21 cellular contexts compared by ENCODE assay signal in genomic region chrX:16103625-16104024, GRCh38. TPM values are rescaled to one million over a fixed set of nuclear protein-coding genes. Genes with fewer than 3 reads are reported as not detected.
DNase-seq lines count a peak whose midpoint lies in the region; ATAC-seq, FAIRE-seq and TF ChIP-seq lines count a peak whose summit lies in the region.
"Had no signal": no experiment of that assay in that cellular context is flagged by ENCODE, and none has a peak within 500 bp of the region (broad histone marks: within the 10 kb centered on the region; RNA-seq: fewer than 3 reads in every experiment).

No MANE protein-coding gene starts in this region.

- H4K20me1 ChIP-seq in DOHH2 (ENCODE audit: control insufficient read depth, insufficient read depth, low read depth, low read length) (no peaks in the 10 kb centered on the region), H1 (replicated peaks in 1 of 2; ENCODE audit: control insufficient read depth in 1 of 2, insufficient read depth in 2 of 2, low read length in 2 of 2) (no peaks in the 10 kb centered on the region), SK-N-SH (ENCODE audit: insufficient read depth) (no peaks in the 10 kb centered on the region)

- peak overlapping the region; percentile 67 for H3K4me2 ChIP-seq in DOHH2 (ENCODE audit: low read length)
- no peak overlapping the region for H3K4me2 ChIP-seq in H1 (ENCODE audit: insufficient read depth in 1 of 2, low read depth in 2 of 2, low read length in 2 of 2)
- no peak overlapping the region for H3K4me2 ChIP-seq in SK-N-SH

- peaks cover 0 to 6% (median 0%) of the 10 kb centered on the region in 11 donors for H3K9me3 Mint-ChIP-seq in naive thymus-derived CD4-positive, alpha-beta T cell

- TF ChIP-seq EP300 in H1 (IDR thresholded peaks at IDR 0.05; ENCODE audit: borderline replicate concordance in 1 of 2, low read depth in 2 of 2, low read length in 2 of 2) (no peak), SK-N-SH (IDR thresholded peaks at IDR 0.05; ENCODE audit: borderline replicate concordance in 1 of 2, low read depth in 1 of 2, low read length in 1 of 2) (no peak)

- H3K4me3 ChIP-seq in DOHH2 (ENCODE audit: low read length), result peak overlapping the region; percentile 42
- no peak overlapping the region for H3K4me3 ChIP-seq in H1 (ENCODE audit: extremely low read depth in 1 of 4, insufficient read depth in 2 of 4, low read depth in 3 of 4, low read length in 4 of 4)
- H3K4me3 ChIP-seq in SK-N-SH (ENCODE audit: low read depth in 2 of 2, low read length in 1 of 2), result no peak overlapping the region
- no peak overlapping the region for H3K4me3 ChIP-seq in naive thymus-derived CD4-positive, alpha-beta T cell (ENCODE audit: low read length)

- H3K4me1 ChIP-seq in DOHH2 (ENCODE audit: control insufficient read depth, low read length) (peaks cover 60% of the 10 kb centered on the region), H1 (replicated peaks in 1 of 4; ENCODE audit: control insufficient read depth in 3 of 4, insufficient read depth in 4 of 4, low read length in 3 of 4) (no peaks in the 10 kb centered on the region), SK-N-SH (ENCODE audit: control insufficient read depth in 1 of 2, insufficient read depth in 2 of 2, low read depth in 1 of 2, low read length in 1 of 2) (peaks cover 0 to 2% of the 10 kb centered on the region in 2 experiments; a peak in 1 of 4 replicates)
- H3K4me1 ChIP-seq in naive thymus-derived CD4-positive, alpha-beta T cell (ENCODE audit: control insufficient read depth in 2 of 2, insufficient read depth in 2 of 2, low read length in 2 of 2), result no peaks in the 10 kb centered on the region

- H2BK120ac ChIP-seq in H1 (replicated peaks; ENCODE audit: low read depth, low read length), result no peak overlapping the region

- ATAC-seq in GM18870 (IDR thresholded peaks at IDR 0.05; ENCODE audit: unreplicated experiment), result peak; percentile 52
- peak; percentile 57 for ATAC-seq in HG03159 (IDR thresholded peaks at IDR 0.05; ENCODE audit: unreplicated experiment)
- no peak for ATAC-seq in naive thymus-derived CD4-positive, alpha-beta T cell
- ATAC-seq: HCT116, Right ventricle myocardium inferior had no signal

- peaks cover 0 to 2% (median 0%) of the 10 kb centered on the region in 7 donors for H3K4me1 Mint-ChIP-seq in naive thymus-derived CD4-positive, alpha-beta T cell

- H2AK5ac ChIP-seq in H1 (ENCODE audit: low read depth, low read length), result no peak overlapping the region

- H3K36me3 Mint-ChIP-seq in naive thymus-derived CD4-positive, alpha-beta T cell, result no peaks in the 10 kb centered on the region

- H4K91ac ChIP-seq in H1 (replicated peaks; ENCODE audit: insufficient read length, low read length), result peak overlapping the region; percentile 65

- H3K27ac ChIP-seq in DOHH2 (ENCODE audit: low read depth, low read length), result peak overlapping the region; percentile 80
- H3K27ac ChIP-seq in H1 (ENCODE audit: low read depth, low read length), result no peak overlapping the region
- H3K27ac ChIP-seq in SK-N-SH (ENCODE audit: low read depth in 2 of 2, low read length in 1 of 2), result no peak overlapping the region
- no peak overlapping the region for H3K27ac ChIP-seq in naive thymus-derived CD4-positive, alpha-beta T cell (ENCODE audit: low read depth, low read length)

- POLR2A ChIA-PET in H1 (lab: Charles Lee; ENCODE audit: partially characterized antibody), result no interaction called here
- POLR2A ChIA-PET in SK-N-SH (lab: Yijun Ruan, JAX), result no interaction called here
- POLR2A ChIA-PET in naive thymus-derived CD4-positive, alpha-beta T cell (lab: Charles Lee), result no interaction called here

- no peak for TF ChIP-seq RAD21 in H1 (IDR thresholded peaks at IDR 0.05 in 1 of 2, conservative IDR thresholded peaks at IDR 0.05 in 1 of 2; ENCODE audit: low read depth in 2 of 2, low read length in 2 of 2)
- no peak for TF ChIP-seq RAD21 in SK-N-SH (IDR thresholded peaks at IDR 0.05; ENCODE audit: low read length)

- H4K8ac ChIP-seq in H1 (ENCODE audit: extremely low read depth, insufficient read depth, low read length), result no peak overlapping the region

- TF ChIP-seq CTCF in DOHH2 (IDR thresholded peaks at IDR 0.05; ENCODE audit: low read depth, low read length, poor library complexity, severe bottlenecking) (no peak), H1 (IDR thresholded peaks at IDR 0.05; ENCODE audit: control extremely low read depth in 1 of 3, insufficient read depth in 1 of 3, low read depth in 1 of 3, low read length in 3 of 3) (no peak), SK-N-SH (IDR thresholded peaks at IDR 0.05) (no peak)

- H2BK5ac ChIP-seq in H1 (ENCODE audit: low read depth, low read length), result no peak overlapping the region

- 94% methylated on average over 4 of the region's 4 CpGs; no CpG with 5 or more reads in 1 of the 2 experiments for WGBS in H1 (ENCODE audit: extremely low coverage in 1 of 2, insufficient coverage in 1 of 2, insufficient read length in 1 of 2, insufficient replicate concordance in 2 of 2, low coverage in 1 of 2, low lambda C conversion rate in 2 of 2, missing lambda C conversion rate in 1 of 2), 2 experiments
- whole genome bisulfite sequencing in SK-N-SH (ENCODE audit: low lambda C conversion rate), result 44% methylated on average over 4 of the region's 4 CpGs

- H3K9me2 ChIP-seq in DOHH2 (replicated peaks; ENCODE audit: control insufficient read depth, low read length) (no peaks in the 10 kb centered on the region), SK-N-SH (no peaks in the 10 kb centered on the region)

- no peak overlapping the region for H3K14ac ChIP-seq in H1 (ENCODE audit: insufficient read length)

- no peak overlapping the region for H2AFZ ChIP-seq in H1 (ENCODE audit: low read length)
- H2AFZ ChIP-seq in SK-N-SH (ENCODE audit: low read depth), result no peak overlapping the region

- H2BK20ac ChIP-seq in H1 (ENCODE audit: low read length), result no peak overlapping the region

- H3K9me3 ChIP-seq in DOHH2 (ENCODE audit: control insufficient read depth, insufficient read depth, low read length), result peaks cover 5% of the 10 kb centered on the region
- peaks cover 0 to 5% of the 10 kb centered on the region in 2 experiments; a peak in 1 of 4 replicates for H3K9me3 ChIP-seq in H1 (ENCODE audit: insufficient read depth in 2 of 2, low read depth in 1 of 2, low read length in 1 of 2)
- H3K9me3 ChIP-seq in SK-N-SH, result no peaks in the 10 kb centered on the region
- H3K9me3 ChIP-seq in naive thymus-derived CD4-positive, alpha-beta T cell (ENCODE audit: control insufficient read depth in 2 of 3, low read length in 3 of 3), result no peaks in the 10 kb centered on the region

- peaks cover 4% of the 10 kb centered on the region; the same call in 1 of the 2 replicates for H3K23me2 ChIP-seq in H1 (ENCODE audit: low read depth, low read length)

- H3K18ac ChIP-seq in H1 (ENCODE audit: extremely low read depth, low read length), result no peak overlapping the region

- no peak overlapping the region for H3K9ac ChIP-seq in H1 (replicated peaks in 1 of 4; ENCODE audit: extremely low read depth in 1 of 4, low read depth in 3 of 4, low read length in 3 of 4)
- no peak overlapping the region for H3K9ac ChIP-seq in SK-N-SH

- no peaks in the 10 kb centered on the region; the same call in 1 of the 2 replicates for H3K36me3 ChIP-seq in DOHH2 (ENCODE audit: control insufficient read depth, low read length)
- H3K36me3 ChIP-seq in H1 (ENCODE audit: control insufficient read depth in 2 of 4, insufficient read depth in 4 of 4, low read length in 3 of 4), result no peaks in the 10 kb centered on the region
- no peaks in the 10 kb centered on the region for H3K36me3 ChIP-seq in SK-N-SH (replicated peaks in 1 of 2; ENCODE audit: control insufficient read depth in 1 of 2, insufficient read depth in 2 of 2, low read length in 1 of 2)
- no peaks in the 10 kb centered on the region for H3K36me3 ChIP-seq in naive thymus-derived CD4-positive, alpha-beta T cell (ENCODE audit: control insufficient read depth in 2 of 3, insufficient read depth in 3 of 3, low read length in 3 of 3)

- CTCF ChIA-PET in H1 (lab: Charles Lee; ENCODE audit: partially characterized antibody), result interaction anchor here (0.6 kb wide), 1 partner anchor 40 kb away, joined by 3 read pairs; no protein-coding TSS in a partner anchor
- CTCF ChIA-PET in SK-N-SH (lab: Yijun Ruan, JAX), result interaction anchor here (1.1 kb wide), 1 partner anchor 13 kb away, joined by 3 read pairs; no protein-coding TSS in a partner anchor
- CTCF ChIA-PET in naive thymus-derived CD4-positive, alpha-beta T cell (lab: Charles Lee), result no interaction called here

- H3K27me3 ChIP-seq in DOHH2 (ENCODE audit: control insufficient read depth, low read length), result no peaks in the 10 kb centered on the region
- H3K27me3 ChIP-seq in H1 (replicated peaks in 1 of 4; ENCODE audit: control insufficient read depth in 3 of 4, extremely low read depth in 1 of 4, insufficient read depth in 3 of 4, low read length in 3 of 4), result peaks cover 0 to 1% (median 0%) of the 10 kb centered on the region in 4 experiments; a peak in 1 of 7 replicates
- H3K27me3 ChIP-seq in SK-N-SH (ENCODE audit: insufficient read depth), result no peaks in the 10 kb centered on the region; the same call in 1 of the 2 replicates
- H3K27me3 ChIP-seq in naive thymus-derived CD4-positive, alpha-beta T cell (ENCODE audit: control insufficient read depth in 2 of 2, insufficient read depth in 2 of 2, low read length in 2 of 2), result no peaks in the 10 kb centered on the region

- H2BK12ac ChIP-seq in H1 (ENCODE audit: low read depth, low read length), result no peak overlapping the region

- H3K56ac ChIP-seq in H1 (replicated peaks; ENCODE audit: insufficient read length, low read depth, low read length), result no peak overlapping the region

- H3K79me2 ChIP-seq in DOHH2 (ENCODE audit: control insufficient read depth, low read length) (no peaks in the 10 kb centered on the region), H1 (ENCODE audit: control insufficient read depth in 1 of 2, insufficient read depth in 2 of 2, low read length in 2 of 2) (no peaks in the 10 kb centered on the region), SK-N-SH (ENCODE audit: insufficient read depth) (no peaks in the 10 kb centered on the region)

- no peak for DNase-seq in H1 (ENCODE audit: low read depth in 1 of 2, low spot score in 2 of 2)
- DNase-seq in SK-N-SH, result no peak
- no peak for DNase-seq in globus pallidus (ENCODE audit: low spot score)
- no peak for DNase-seq in activated CD4-positive, alpha-beta T cell treated with anti-CD3 and anti-CD28 coated beads, Interleukin-2, amount 50 U/mL, for 4 hours
- DNase-seq in naive thymus-derived CD4-positive, alpha-beta T cell, result no peak
- DNase-seq: DMS53, EL, GF-D8, GOT3, Kasumi-1, NCI-H187, NCI-H446 treated with DMSO at 0.1 percent for 48 hours, NCI-H526 treated with DMSO at 0.1 percent for 48 hours, T-helper 2 cell had no signal

- FAIRE-seq in H1 (lab: Jason Lieb, UNC), result no peak

- no peak overlapping the region for H3K4me3 Mint-ChIP-seq in naive thymus-derived CD4-positive, alpha-beta T cell
- H3K4me3 Mint-ChIP-seq: CD14-positive monocyte had no signal

- peaks cover 0 to 8% (median 4%) of the 10 kb centered on the region in 5 donors for H3K27me3 Mint-ChIP-seq in naive thymus-derived CD4-positive, alpha-beta T cell

- H4K5ac ChIP-seq in H1 (ENCODE audit: insufficient read length, low read depth, low read length), result no peak overlapping the region

- H3K27ac Mint-ChIP-seq in naive thymus-derived CD4-positive, alpha-beta T cell, result no peak overlapping the region

- H3K4ac ChIP-seq in H1 (replicated peaks; ENCODE audit: insufficient read length, low read depth, low read length), result no peak overlapping the region

- H3F3A ChIP-seq in DOHH2 (ENCODE audit: control insufficient read depth, insufficient read depth) (peaks cover 3% of the 10 kb centered on the region), SK-N-SH (replicated peaks; ENCODE audit: insufficient read depth) (no peaks in the 10 kb centered on the region)

- TF ChIP-seq POLR2A in H1 (IDR thresholded peaks at IDR 0.05; ENCODE audit: control extremely low read depth in 1 of 2, low read depth in 2 of 2, low read length in 2 of 2), result no peak

- no peak overlapping the region for H2BK15ac ChIP-seq in H1 (ENCODE audit: low read length)

- H3K79me1 ChIP-seq in H1 (ENCODE audit: low read depth, low read length), result no peaks in the 10 kb centered on the region

- H3K23ac ChIP-seq in H1 (ENCODE audit: insufficient read length), result no peak overlapping the region

- intact Hi-C loops in naive thymus-derived CD4-positive, alpha-beta T cell (cut with micrococcal nuclease), result no loop called here

RNA-seq across cellular contexts. Expression of gene GRPR, which starts 19.7 kb away (rescaled TPM):
- total RNA-seq in H1 (2021; fragmentation: NEBNext Ultra II Directional; extraction: Animal tissue kit (Norgen Biotek cat#: 25700)), result 18.5 and 18.6 TPM in 2 replicates
- polyA plus RNA-seq in H1 (2011; rRNA removed) (65.9 and 78.4 TPM in 2 replicates), SK-N-SH (2012; rRNA removed) (1.2 and 2.8 TPM in 2 replicates)
- polyA plus RNA-seq in H1 (2011; cell fraction: cytosol; rRNA removed), result 51.7 TPM
- polyA plus RNA-seq in H1 (2011; cell fraction: nucleus; rRNA removed), result 77.5 TPM
- polyA plus RNA-seq in H1 (2012, experiment 1 of 2), result 28.9 to 41.5 TPM (median 39.6 TPM) in 4 replicates
- polyA plus RNA-seq in H1 (2012, experiment 2 of 2), result 3.5 TPM
- polyA plus RNA-seq in H1 (2013, experiment 1 of 2), result 105 TPM
- polyA plus RNA-seq in H1 (2013, experiment 2 of 2), result 106 TPM
- polyA minus RNA-seq in H1 (2011; rRNA and poly(A)+ RNA removed), result 208 and 277 TPM in 2 replicates
- polyA minus RNA-seq in H1 (2011; cell fraction: cytosol; rRNA and poly(A)+ RNA removed), result 59.8 TPM
- 163 TPM for polyA minus RNA-seq in H1 (2011; cell fraction: nucleus; rRNA and poly(A)+ RNA removed)
- 1.3 and 1.6 TPM in 2 replicates for polyA plus RNA-seq in SK-N-SH (2012; cell fraction: cytosol; rRNA removed)
- 1.0 and 2.0 TPM in 2 replicates for polyA plus RNA-seq in SK-N-SH (2012; cell fraction: nucleus; rRNA removed)
- under 1 TPM in 3 of 5 experiments, not detected in 2; 0.16 to 0.51 (median 0.24) TPM for total RNA-seq in naive thymus-derived CD4-positive, alpha-beta T cell
- not detected for polyA plus RNA-seq in naive thymus-derived CD4-positive, alpha-beta T cell
- total RNA-seq: MCF 10A had no signal
